17 cellular contexts compared by ENCODE assay signal in the genomic region with DNA sequence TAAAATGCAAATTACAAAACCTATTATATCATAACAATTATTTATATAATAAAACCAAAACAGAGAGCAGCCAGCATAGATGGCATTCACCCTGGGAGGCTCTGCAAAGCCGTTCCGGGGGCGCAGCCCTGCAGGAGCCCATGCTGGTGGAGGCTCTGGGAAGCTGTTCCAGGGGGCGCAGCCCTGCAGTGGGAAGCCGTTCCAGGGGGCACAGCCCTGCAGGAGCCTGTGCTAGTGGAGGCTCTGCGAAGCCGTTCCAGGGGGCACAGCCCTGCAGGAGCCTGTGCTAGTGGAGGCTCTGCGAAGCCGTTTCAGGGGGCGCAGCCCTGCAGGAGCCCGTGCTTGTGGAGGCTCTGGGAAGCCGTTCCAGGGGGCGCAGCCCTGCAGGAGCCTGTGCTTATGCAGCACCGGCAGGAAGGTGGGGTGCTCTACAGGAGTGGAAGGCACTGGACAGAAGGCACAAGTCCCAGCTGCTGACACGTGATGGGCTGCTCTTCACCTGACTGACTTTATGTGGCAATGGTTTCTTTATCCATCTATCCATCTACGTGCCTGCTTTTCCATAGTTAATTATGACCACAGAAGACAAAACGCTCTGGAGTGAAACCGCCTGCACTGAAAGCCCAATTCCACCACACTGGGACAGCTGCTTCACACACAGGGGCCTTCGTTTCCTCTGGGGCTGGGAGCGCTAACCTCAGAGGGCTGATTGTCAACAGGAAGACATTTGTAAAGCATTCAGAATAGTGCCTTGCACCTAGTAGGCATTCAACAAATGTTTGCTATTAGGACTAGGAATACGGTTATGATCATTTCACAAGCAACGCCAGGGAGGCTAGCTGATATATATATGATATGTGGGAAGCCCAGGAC. TPM values are rescaled to one million over a fixed set of nuclear protein-coding genes. Genes with fewer than 3 reads are reported as not detected.
DNase-seq lines count a peak whose midpoint lies in the region; ATAC-seq and TF ChIP-seq lines count a peak whose summit lies in the region.
"Had no signal": no experiment of that assay in that cellular context is flagged by ENCODE, and none has a peak within 500 bp of the region (broad histone marks: within the 10 kb centered on the region; RNA-seq: fewer than 3 reads in every experiment).

No MANE protein-coding gene starts in this region.

- no peak overlapping the region for H4K5ac ChIP-seq in H9 (ENCODE audit: insufficient read length, low read depth, low read length)

- peaks cover 40% of the 10 kb centered on the region for H3K4me1 Mint-ChIP-seq in activated CD4-positive, alpha-beta T cell treated with anti-CD3 and anti-CD28 coated beads for 36 hours
- peaks cover 7 to 10% of the 10 kb centered on the region in 2 experiments for H3K4me1 Mint-ChIP-seq in H9
- peaks cover 36% of the 10 kb centered on the region for H3K4me1 Mint-ChIP-seq in activated naive CD8-positive, alpha-beta T cell treated with anti-CD3 and anti-CD28 coated beads, Interleukin-2, amount 10 ng/mL, durations not matched to agents 7 days and 5 days

- no peak overlapping the region for H3K9ac ChIP-seq in H9 (ENCODE audit: extremely low read depth, insufficient read length, low read length)

- no peaks in the 10 kb centered on the region for H3K27me3 Mint-ChIP-seq in activated CD4-positive, alpha-beta T cell treated with anti-CD3 and anti-CD28 coated beads for 36 hours
- H3K27me3 Mint-ChIP-seq in H9 (ENCODE audit: low read depth) = no peaks in the 10 kb centered on the region; the same call in 1 of the 2 replicates
- no peaks in the 10 kb centered on the region for H3K27me3 Mint-ChIP-seq in activated naive CD8-positive, alpha-beta T cell treated with anti-CD3 and anti-CD28 coated beads, Interleukin-2, amount 10 ng/mL, durations not matched to agents 7 days and 5 days

- H4K20me1 ChIP-seq in H9 (ENCODE audit: control insufficient read depth, insufficient read depth, insufficient read length) = no peaks in the 10 kb centered on the region

- H3K79me1 ChIP-seq in H9 (ENCODE audit: insufficient read depth, low read depth, low read length, poor library complexity, severe bottlenecking) = peaks cover 3% of the 10 kb centered on the region

- H2BK20ac ChIP-seq in H9 (ENCODE audit: low read depth, low read length, poor library complexity, severe bottlenecking) = no peak overlapping the region

- no peak overlapping the region for H3K4ac ChIP-seq in H9 (ENCODE audit: low read depth, low read length)

- H3K4me3 Mint-ChIP-seq in activated CD4-positive, alpha-beta T cell treated with anti-CD3 and anti-CD28 coated beads for 36 hours = peak overlapping the region; percentile 16
- H3K4me3 Mint-ChIP-seq in H9 = no peak overlapping the region
- H3K4me3 Mint-ChIP-seq in activated naive CD8-positive, alpha-beta T cell treated with anti-CD3 and anti-CD28 coated beads, Interleukin-2, amount 10 ng/mL, durations not matched to agents 7 days and 5 days = peak overlapping the region; percentile 76

- peak; percentile 25 for DNase-seq in activated CD4-positive, alpha-beta T cell treated with anti-CD3 and anti-CD28 coated beads for 36 hours
- no peak for DNase-seq in activated CD4-positive, alpha-beta T cell treated with anti-CD3 and anti-CD28 coated beads for 1 hour
- DNase-seq in H9 = no peak
- peak; percentile 37 for DNase-seq in activated naive CD8-positive, alpha-beta T cell treated with anti-CD3 and anti-CD28 coated beads, Interleukin-2, amount 10 ng/mL, durations not matched to agents 7 days and 5 days
- DNase-seq in myocyte (ENCODE audit: low read depth) = peak; percentile 49
- DNase-seq in NCI-H1417 treated with DMSO at 0.1 percent for 48 hours (lab: John Stamatoyannopoulos, UW) = no peak
- DNase-seq in vagina (ENCODE audit: extremely low spot score in 2 of 2) = no peak
- DNase-seq: esophagus squamous epithelium, HCEC 1CT, occipital lobe, substantia nigra, WERI-Rb-1 had no signal

- H3K4me2 ChIP-seq in H9 (ENCODE audit: insufficient read depth, insufficient read length, low read length) = no peak overlapping the region
- H3K4me2 ChIP-seq: hepatocyte had no signal

- H3K27me3 ChIP-seq in H9 (ENCODE audit: insufficient read depth, low read length) = no peaks in the 10 kb centered on the region
- H3K27me3 ChIP-seq in vagina = no peaks in the 10 kb centered on the region
- H3K27me3 ChIP-seq: esophagus squamous epithelium, hepatocyte had no signal

- no peak overlapping the region for H3K18ac ChIP-seq in H9 (ENCODE audit: insufficient read length, low read depth, low read length)

- peaks cover 0 to 48% of the 10 kb centered on the region in 2 donors for H3K36me3 ChIP-seq in vagina

- H3K9me3 ChIP-seq in H9 (ENCODE audit: control insufficient read depth, low read depth, low read length) = no peaks in the 10 kb centered on the region
- H3K9me3 ChIP-seq in vagina = no peaks in the 10 kb centered on the region
- H3K9me3 ChIP-seq: esophagus squamous epithelium had no signal

- intact Hi-C loops in activated CD4-positive, alpha-beta T cell treated with anti-CD3 and anti-CD28 coated beads for 36 hours (cut with DNase I, micrococcal nuclease) = no loop called here
- intact Hi-C loops in vagina (cut with DNase I) = no loop called here

- H3K14ac ChIP-seq in H9 (ENCODE audit: insufficient read depth, low read length) = no peak overlapping the region

- ATAC-seq in activated CD4-positive, alpha-beta T cell treated with anti-CD3 and anti-CD28 coated beads for 36 hours = no peak
- ATAC-seq in activated naive CD8-positive, alpha-beta T cell treated with anti-CD3 and anti-CD28 coated beads, Interleukin-2, amount 10 ng/mL, durations not matched to agents 7 days and 5 days (ENCODE audit: low read depth) = peak; percentile 80
- ATAC-seq in HG02571 (IDR thresholded peaks at IDR 0.05; ENCODE audit: unreplicated experiment) = no peak

- peak overlapping the region; percentile 34 for H3K27ac Mint-ChIP-seq in activated CD4-positive, alpha-beta T cell treated with anti-CD3 and anti-CD28 coated beads for 36 hours
- peak overlapping the region in 2 of 3 experiments; percentile 10 to 50; a peak in 2 of 7 replicates for H3K27ac Mint-ChIP-seq in H9
- peak overlapping the region; percentile 88 for H3K27ac Mint-ChIP-seq in activated naive CD8-positive, alpha-beta T cell treated with anti-CD3 and anti-CD28 coated beads, Interleukin-2, amount 10 ng/mL, durations not matched to agents 7 days and 5 days

- CTCF ChIA-PET in activated CD4-positive, alpha-beta T cell treated with anti-CD3 and anti-CD28 coated beads for 36 hours (lab: Charles Lee) = no interaction called here

- no CpG with 5 or more reads among the region's 22 CpGs for WGBS in H9 (ENCODE audit: extremely low coverage, insufficient read length, low lambda C conversion rate)

- no peak overlapping the region for H3K56ac ChIP-seq in H9 (ENCODE audit: insufficient read length, low read depth, low read length)

- H3K79me2 ChIP-seq in H9 (ENCODE audit: insufficient read depth, low read length) = no peaks in the 10 kb centered on the region

- no peak overlapping the region for H2BK5ac ChIP-seq in H9 (ENCODE audit: insufficient read length, low read length)

- no peak overlapping the region for H2BK15ac ChIP-seq in H9 (ENCODE audit: low read depth, low read length)

- H4K8ac ChIP-seq in H9 (replicated peaks; ENCODE audit: insufficient read length, low read depth, low read length) = no peak overlapping the region

- TF ChIP-seq CTCF in H9 (conservative IDR thresholded peaks at IDR 0.05) (no peak), vagina (IDR thresholded peaks at IDR 0.05) (no peak)

- H3K4me1 ChIP-seq in H9 (ENCODE audit: insufficient read depth, low read length) (no peaks in the 10 kb centered on the region), vagina (no peaks in the 10 kb centered on the region)

- H3K27ac ChIP-seq in H9 (ENCODE audit: insufficient read length, low read depth, low read length) (no peak overlapping the region), vagina (no peak overlapping the region)
- H3K27ac ChIP-seq: 22Rv1, esophagus squamous epithelium, hepatocyte, WERI-Rb-1 had no signal

- no peaks in the 10 kb centered on the region for H3K9me3 Mint-ChIP-seq in activated CD4-positive, alpha-beta T cell treated with anti-CD3 and anti-CD28 coated beads for 36 hours (ENCODE audit: low read depth)
- no peaks in the 10 kb centered on the region for H3K9me3 Mint-ChIP-seq in H9
- H3K9me3 Mint-ChIP-seq in activated naive CD8-positive, alpha-beta T cell treated with anti-CD3 and anti-CD28 coated beads, Interleukin-2, amount 10 ng/mL, durations not matched to agents 7 days and 5 days = no peaks in the 10 kb centered on the region

- H2AFZ ChIP-seq in H9 (ENCODE audit: low read length) = no peak overlapping the region
- H2AFZ ChIP-seq: hepatocyte had no signal

- peaks cover 72% of the 10 kb centered on the region for H3K36me3 Mint-ChIP-seq in activated CD4-positive, alpha-beta T cell treated with anti-CD3 and anti-CD28 coated beads for 36 hours (ENCODE audit: low read depth)
- peaks cover 35 to 83% (median 81%) of the 10 kb centered on the region in 3 experiments for H3K36me3 Mint-ChIP-seq in H9 (ENCODE audit: insufficient read depth in 1 of 3, low read depth in 3 of 3)
- H3K36me3 Mint-ChIP-seq in activated naive CD8-positive, alpha-beta T cell treated with anti-CD3 and anti-CD28 coated beads, Interleukin-2, amount 10 ng/mL, durations not matched to agents 7 days and 5 days = peaks cover 50% of the 10 kb centered on the region

- H2AK5ac ChIP-seq in H9 (ENCODE audit: insufficient read length, low read length) = no peak overlapping the region

- no peak for TF ChIP-seq POLR2A in vagina (IDR thresholded peaks at IDR 0.05)

- H2BK120ac ChIP-seq in H9 (ENCODE audit: low read depth, low read length, poor library complexity, severe bottlenecking) = no peak overlapping the region

- H4K91ac ChIP-seq in H9 (ENCODE audit: insufficient read length, low read depth, low read length) = no peak overlapping the region

- no peak overlapping the region for H2BK12ac ChIP-seq in H9 (ENCODE audit: insufficient read length, low read depth, low read length)

- H3K23ac ChIP-seq in H9 (ENCODE audit: insufficient read length, low read depth, low read length) = no peak overlapping the region

- H3T11ph ChIP-seq in H9 (ENCODE audit: low read length) = no peak overlapping the region

- no peak overlapping the region for H3K4me3 ChIP-seq in vagina
- H3K4me3 ChIP-seq: esophagus squamous epithelium, hepatocyte, skin epidermis had no signal

- POLR2A ChIA-PET in activated CD4-positive, alpha-beta T cell treated with anti-CD3 and anti-CD28 coated beads for 36 hours (lab: Charles Lee) = no interaction called here
- POLR2A ChIA-PET in activated naive CD8-positive, alpha-beta T cell treated with anti-CD3 and anti-CD28 coated beads, Interleukin-2, amount 10 ng/mL, durations not matched to agents 7 days and 5 days (lab: Charles Lee) = interaction anchor here (2.8 kb wide), 1 partner anchor 24 kb away, joined by 16 read pairs; a partner anchor contains a TSS

- H3K23me2 ChIP-seq in H9 (ENCODE audit: insufficient read length, low read depth, low read length, poor library complexity, severe bottlenecking) = no peaks in the 10 kb centered on the region

RNA-seq across cellular contexts. Expression of a gene that starts 23.7 kb away (rescaled TPM):
- 10 to 100 TPM; 66.7 to 72.8 TPM for total RNA-seq in activated CD4-positive, alpha-beta T cell treated with anti-CD3 and anti-CD28 coated beads for 36 hours
- total RNA-seq in H9 (2021) (62.3 and 66.0 TPM in 2 replicates), myocyte (53.3 and 63.2 TPM in 2 replicates), vagina (44.9 TPM)
- total RNA-seq in activated naive CD8-positive, alpha-beta T cell treated with anti-CD3 and anti-CD28 coated beads, Interleukin-2, amount 10 ng/mL, durations not matched to agents 7 days and 5 days = 10 to 100 TPM; 59.3 to 60.8 TPM
- 38.4 TPM for polyA plus RNA-seq in myocyte (2012)

RNA-seq across cellular contexts. Expression of a gene that starts 24.6 kb away (rescaled TPM):
- total RNA-seq in activated CD4-positive, alpha-beta T cell treated with anti-CD3 and anti-CD28 coated beads for 36 hours = 10 to 100 TPM; 81.7 to 87.4 TPM
- total RNA-seq in H9 (2021) (94.7 and 97.9 TPM in 2 replicates), myocyte (108 and 130 TPM in 2 replicates), vagina (110 TPM)
- 10 to 100 TPM; 66.0 to 66.3 TPM for total RNA-seq in activated naive CD8-positive, alpha-beta T cell treated with anti-CD3 and anti-CD28 coated beads, Interleukin-2, amount 10 ng/mL, durations not matched to agents 7 days and 5 days
- polyA plus RNA-seq in myocyte (2012) = 52.7 TPM

RNA-seq across cellular contexts. Expression of a gene that starts 26.4 kb away (rescaled TPM):
- total RNA-seq in activated CD4-positive, alpha-beta T cell treated with anti-CD3 and anti-CD28 coated beads for 36 hours = not detected
- total RNA-seq in H9 (2021) (not detected in 2 replicates), myocyte (not detected in 2 replicates), vagina (not detected)
- not detected for total RNA-seq in activated naive CD8-positive, alpha-beta T cell treated with anti-CD3 and anti-CD28 coated beads, Interleukin-2, amount 10 ng/mL, durations not matched to agents 7 days and 5 days
- polyA plus RNA-seq in myocyte (2012) = 0.11 TPM
- total RNA-seq: esophagus squamous epithelium, HT-29, occipital lobe had no signal

Comparison
In these comparisons a context has a peak if more than half of its experiments do, and no peak if none do; other contexts are left out.
1. DNase-seq: peak in activated CD4-positive, alpha-beta T cell treated with anti-CD3 and anti-CD28 coated beads for 36 hours (single experiment), activated naive CD8-positive, alpha-beta T cell treated with anti-CD3 and anti-CD28 coated beads, Interleukin-2, amount 10 ng/mL, durations not matched to agents 7 days and 5 days (single experiment) and myocyte (single experiment); none in activated CD4-positive, alpha-beta T cell treated with anti-CD3 and anti-CD28 coated beads for 1 hour (single experiment), H9 (single experiment), NCI-H1417 treated with DMSO at 0.1 percent for 48 hours (single experiment) and vagina (0 of 2).
2. H3K27ac Mint-ChIP-seq: peak in every context shown above with its lines; median percentile 88 in activated naive CD8-positive, alpha-beta T cell treated with anti-CD3 and anti-CD28 coated beads, Interleukin-2, amount 10 ng/mL, durations not matched to agents 7 days and 5 days; 34 in activated CD4-positive, alpha-beta T cell treated with anti-CD3 and anti-CD28 coated beads for 36 hours; 30 in H9.
3. H3K4me3 Mint-ChIP-seq: peak in activated CD4-positive, alpha-beta T cell treated with anti-CD3 and anti-CD28 coated beads for 36 hours (single experiment) and activated naive CD8-positive, alpha-beta T cell treated with anti-CD3 and anti-CD28 coated beads, Interleukin-2, amount 10 ng/mL, durations not matched to agents 7 days and 5 days (single experiment); none in H9 (0 of 2).